ENCODE assay signal across 30 cellular contexts in the genomic region with DNA sequence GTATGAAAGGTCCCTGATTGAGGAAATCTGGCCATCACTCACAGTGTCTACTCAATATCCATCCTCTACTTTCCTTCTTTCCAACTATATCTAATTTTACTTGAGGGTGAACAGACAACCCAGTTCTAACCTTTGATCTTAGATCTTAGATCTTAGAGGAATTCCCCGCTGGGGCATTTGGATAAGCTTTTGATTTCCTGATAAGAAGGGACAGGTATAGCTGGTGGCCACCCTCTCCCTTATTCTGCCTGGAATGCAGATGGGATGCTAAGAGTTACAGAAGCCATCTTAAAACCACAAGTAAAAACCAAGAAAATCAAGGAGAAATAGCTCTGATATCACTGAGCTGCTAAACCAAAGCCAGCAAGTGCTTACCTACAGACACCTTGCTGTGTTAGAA.
DNase-seq lines count a peak whose midpoint lies in the region; ATAC-seq and TF ChIP-seq lines count a peak whose summit lies in the region.
"Had no signal": no experiment of that assay in that cellular context is flagged by ENCODE, and none has a peak within 500 bp of the region (broad histone marks: within the 10 kb centered on the region; RNA-seq: fewer than 3 reads in every experiment).

No MANE protein-coding gene starts in this region.

- no peak overlapping the region for H2AFZ ChIP-seq in trophoblast cell (ENCODE audit: insufficient read depth, low read length, poor library complexity)

- H3K36me3 ChIP-seq in esophagus muscularis mucosa (no peaks in the 10 kb centered on the region), trophoblast cell (ENCODE audit: control insufficient read depth in 1 of 2, insufficient read depth in 2 of 2, low read length in 2 of 2) (no peaks in the 10 kb centered on the region)
- H3K36me3 ChIP-seq: BE2C; BLaER1; BLaER1 treated with 17β-estradiol and CSF1 and Interleukin-3, amounts not matched to agents 10 nM and 100 nM had no signal

- no peak overlapping the region for H4K12ac ChIP-seq in trophoblast cell (ENCODE audit: low read depth, low read length)

- H3K9me3 ChIP-seq in esophagus muscularis mucosa: no peaks in the 10 kb centered on the region
- no peaks in the 10 kb centered on the region for H3K9me3 ChIP-seq in trophoblast cell (ENCODE audit: insufficient read depth, low read depth, low read length)
- H3K9me3 ChIP-seq: A549, BE2C, BLaER1 had no signal

- H2BK120ac ChIP-seq in trophoblast cell (ENCODE audit: insufficient read depth, low read length, poor library complexity): no peak overlapping the region

- H3K79me2 ChIP-seq in trophoblast cell (ENCODE audit: control insufficient read depth, insufficient read depth, low read length, poor library complexity): no peaks in the 10 kb centered on the region

- TF ChIP-seq POLR2A in esophagus muscularis mucosa (IDR thresholded peaks at IDR 0.05; ENCODE audit: low read depth): no peak

- H3K27me3 ChIP-seq in esophagus muscularis mucosa: no peaks in the 10 kb centered on the region
- H3K27me3 ChIP-seq in trophoblast cell (ENCODE audit: insufficient read depth, low read length): no peaks in the 10 kb centered on the region
- H3K27me3 ChIP-seq: BE2C; BLaER1; BLaER1 treated with 17β-estradiol and CSF1 and Interleukin-3, amounts not matched to agents 10 nM and 100 nM had no signal

- H3K27ac ChIP-seq in esophagus muscularis mucosa (replicated peaks in 1 of 4): no peak overlapping the region
- no peak overlapping the region for H3K27ac ChIP-seq in trophoblast cell (ENCODE audit: low read depth, low read length)
- H3K27ac ChIP-seq: 22Rv1; A549; BLaER1; BLaER1 treated with 17β-estradiol and CSF1 and Interleukin-3, amounts not matched to agents 10 nM and 100 nM; C4-2B had no signal

- no peak overlapping the region for H2BK5ac ChIP-seq in trophoblast cell (ENCODE audit: low read depth, low read length, poor library complexity)

- no peak overlapping the region for H3K4me2 ChIP-seq in trophoblast cell (ENCODE audit: low read length)
- H3K4me2 ChIP-seq: A549; BLaER1; BLaER1 treated with 17β-estradiol and CSF1 and Interleukin-3, amounts not matched to agents 10 nM and 100 nM had no signal

- no peak overlapping the region for H2BK12ac ChIP-seq in trophoblast cell (ENCODE audit: low read length)

- H3K4me3 ChIP-seq in esophagus muscularis mucosa (no peak overlapping the region), trophoblast cell (ENCODE audit: low read depth, low read length) (no peak overlapping the region)
- H3K4me3 ChIP-seq: A549; BLaER1; BLaER1 treated with 17β-estradiol and CSF1 and Interleukin-3, amounts not matched to agents 10 nM and 100 nM had no signal

- no peak overlapping the region for H4K91ac ChIP-seq in trophoblast cell (ENCODE audit: low read depth, low read length)

- 100% methylated on average over 1 of the region's 1 CpG for WGBS in esophagus muscularis mucosa
- no CpG with 5 or more reads among the region's 1 CpG for WGBS in trophoblast cell (ENCODE audit: extremely low coverage, insufficient coverage, insufficient read length)

- intact Hi-C loops in esophagus muscularis mucosa (cut with DNase I): no loop called here
- intact Hi-C loops in left colon (cut with DNase I, micrococcal nuclease): no loop called here

- H3K14ac ChIP-seq in trophoblast cell (ENCODE audit: low read length): no peak overlapping the region

- H2AK5ac ChIP-seq in trophoblast cell (ENCODE audit: low read length): no peak overlapping the region

- no peak for TF ChIP-seq EP300 in esophagus muscularis mucosa (IDR thresholded peaks at IDR 0.05)

- no peak overlapping the region for H4K8ac ChIP-seq in trophoblast cell (ENCODE audit: low read depth, low read length)

- peak; percentile 17 for ATAC-seq in left colon
- ATAC-seq: A549; CD8-positive, alpha-beta T cell had no signal

- peaks cover 9% of the 10 kb centered on the region for H3K79me1 ChIP-seq in trophoblast cell (ENCODE audit: low read length)

- peak; percentile 37 for DNase-seq in esophagus muscularis mucosa (ENCODE audit: extremely low spot score)
- no peak for DNase-seq in left colon
- peak; percentile 70 to 93 for DNase-seq in trophoblast cell
- DNase-seq in kidney tubule cell (ENCODE audit: low spot score): no peak
- no peak for DNase-seq in activated CD4-positive, alpha-beta T cell treated with anti-CD3 and anti-CD28 coated beads for 4 hours
- no peak for DNase-seq in activated CD4-positive, alpha-beta T cell treated with anti-CD3 and anti-CD28 coated beads for 48 hours
- DNase-seq: 8988T; ACHN; AML-193; BE2C; C1 segment of cervical spinal cord; Calu3; CD4-positive, alpha-beta memory T cell; CD4-positive, alpha-beta T cell; CD4-positive, CD25-positive, alpha-beta regulatory T cell; CD8-positive, alpha-beta memory T cell; CD8-positive, alpha-beta T cell; COR-L47; DMS 273 treated with DMSO at 0.1 percent for 48 hours; DMS153; DMS53; DMS79; DMS79 treated with DMSO at 0.1 percent for 48 hours; DND-41; EL had no signal

- H3K4ac ChIP-seq in trophoblast cell (ENCODE audit: low read depth, low read length): no peak overlapping the region

- H3K4me1 ChIP-seq in esophagus muscularis mucosa (no peaks in the 10 kb centered on the region), trophoblast cell (ENCODE audit: control insufficient read depth in 1 of 2, insufficient read depth in 2 of 2, low read length in 2 of 2) (peaks cover 8 to 10% of the 10 kb centered on the region in 2 experiments)
- H3K4me1 ChIP-seq: BE2C; BLaER1; BLaER1 treated with 17β-estradiol and CSF1 and Interleukin-3, amounts not matched to agents 10 nM and 100 nM had no signal

- H3K18ac ChIP-seq in trophoblast cell (ENCODE audit: low read length): no peak overlapping the region

- TF ChIP-seq CTCF in esophagus muscularis mucosa (IDR thresholded peaks at IDR 0.05): no peak

- no peak overlapping the region for H3K9ac ChIP-seq in trophoblast cell (ENCODE audit: low read length)
- H3K9ac ChIP-seq: BLaER1; BLaER1 treated with 17β-estradiol and CSF1 and Interleukin-3, amounts not matched to agents 10 nM and 100 nM had no signal

- H3K23ac ChIP-seq in trophoblast cell (ENCODE audit: low read length): no peak overlapping the region

Comparison
In these comparisons a context has a peak if more than half of its experiments do, and no peak if none do; other contexts are left out.
1. DNase-seq: peak in esophagus muscularis mucosa (single experiment) and trophoblast cell (2 of 2); none in left colon (0 of 2), kidney tubule cell (single experiment), activated CD4-positive, alpha-beta T cell treated with anti-CD3 and anti-CD28 coated beads for 4 hours (0 of 2) and activated CD4-positive, alpha-beta T cell treated with anti-CD3 and anti-CD28 coated beads for 48 hours (single experiment).